In genomic region chr1:175933801-175934200, GRCh38 we compare ENCODE assay signal across 15 cellular contexts.
A peak's percentile ranks its signal among the peaks of the same experiment; 100 is the strongest.
DNase-seq lines count a peak whose midpoint lies in the region; ATAC-seq and TF ChIP-seq lines count a peak whose summit lies in the region.
"Had no signal": no experiment of that assay in that cellular context is flagged by ENCODE, and none has a peak within 500 bp of the region (broad histone marks: within the 10 kb centered on the region; RNA-seq: fewer than 3 reads in every experiment).

No MANE protein-coding gene starts in this region.

- POLR2A ChIA-PET in BJ (lab: Charles Lee): no interaction called here

- H3K4me3 ChIP-seq in BJ (ENCODE audit: low read depth, low read length): no peak overlapping the region
- H3K4me3 ChIP-seq in SJSA1: no peak overlapping the region
- H3K4me3 ChIP-seq: BLaER1 treated with 17β-estradiol and CSF1 and Interleukin-3, amounts not matched to agents 10 nM and 100 nM had no signal

- peaks cover 44% of the 10 kb centered on the region for H3K4me1 ChIP-seq in SJSA1 (replicated peaks)
- no peaks in the 10 kb centered on the region for H3K4me1 ChIP-seq in foreskin keratinocyte
- H3K4me1 ChIP-seq: BLaER1 treated with 17β-estradiol and CSF1 and Interleukin-3, amounts not matched to agents 10 nM and 100 nM had no signal

- H3K27ac ChIP-seq in SJSA1 (peak overlapping the region; percentile 78), foreskin keratinocyte (peak overlapping the region; percentile 38)
- H3K27ac ChIP-seq: BLaER1 treated with 17β-estradiol and CSF1 and Interleukin-3, amounts not matched to agents 10 nM and 100 nM had no signal

- peaks cover 0 to 10% of the 10 kb centered on the region in 2 donors for H3K9me3 Mint-ChIP-seq in stimulated activated naive B cell treated with anti-CD40 and anti-IgM and Interleukin-4, amounts not matched to agents 10 μg/mL and 1 μg/mL and 100 μg/mL, for 72 hours
- H3K9me3 Mint-ChIP-seq: type B pancreatic cell had no signal

- H3K4me1 Mint-ChIP-seq in stimulated activated naive B cell treated with anti-CD40 and anti-IgM and Interleukin-4, amounts not matched to agents 10 μg/mL and 1 μg/mL and 100 μg/mL, for 72 hours: no peaks in the 10 kb centered on the region

- H3K27me3 ChIP-seq in BJ (ENCODE audit: control insufficient read depth, insufficient read depth, low read length): no peaks in the 10 kb centered on the region
- H3K27me3 ChIP-seq in SJSA1 (replicated peaks): no peaks in the 10 kb centered on the region
- no peaks in the 10 kb centered on the region for H3K27me3 ChIP-seq in foreskin keratinocyte
- H3K27me3 ChIP-seq: BLaER1 treated with 17β-estradiol and CSF1 and Interleukin-3, amounts not matched to agents 10 nM and 100 nM had no signal

- no peaks in the 10 kb centered on the region for H3K27me3 Mint-ChIP-seq in stimulated activated naive B cell treated with anti-CD40 and anti-IgM and Interleukin-4, amounts not matched to agents 10 μg/mL and 1 μg/mL and 100 μg/mL, for 72 hours
- H3K27me3 Mint-ChIP-seq: stimulated activated naive CD8-positive, alpha-beta T cell treated with anti-CD3 and anti-CD28 coated beads, Interleukin-15, Interleukin-2, amounts not matched to agents 100 ng/mL and 50 ng/mL, for 24 hours; type B pancreatic cell had no signal

- CTCF ChIA-PET in BJ (lab: Yijun Ruan, JAX): no interaction called here

- H3K4me3 Mint-ChIP-seq in stimulated activated naive B cell treated with anti-CD40 and anti-IgM and Interleukin-4, amounts not matched to agents 10 μg/mL and 1 μg/mL and 100 μg/mL, for 72 hours: no peak overlapping the region
- H3K4me3 Mint-ChIP-seq: stimulated activated naive CD8-positive, alpha-beta T cell treated with anti-CD3 and anti-CD28 coated beads, Interleukin-15, Interleukin-2, amounts not matched to agents 100 ng/mL and 50 ng/mL, for 24 hours; T-helper 2 cell treated with Interferon-gamma antibody and Interleukin-4, amounts not matched to agents 5 μg/mL and 100 μg/mL, for 36 hours; type B pancreatic cell had no signal

- no peak for ATAC-seq in foreskin keratinocyte
- ATAC-seq in GM18520 (IDR thresholded peaks at IDR 0.05; ENCODE audit: unreplicated experiment): no peak
- ATAC-seq in stimulated activated naive B cell treated with anti-CD40 and anti-IgM and Interleukin-4, amounts not matched to agents 10 μg/mL and 1 μg/mL and 100 μg/mL, for 72 hours (replicated peaks): no peak
- ATAC-seq: HCT116 had no signal

- H3K36me3 ChIP-seq in BJ (ENCODE audit: control insufficient read depth, insufficient read depth, low read length) (no peaks in the 10 kb centered on the region), SJSA1 (no peaks in the 10 kb centered on the region)

- peaks cover 39 to 49% of the 10 kb centered on the region in 2 donors for H3K36me3 Mint-ChIP-seq in stimulated activated naive B cell treated with anti-CD40 and anti-IgM and Interleukin-4, amounts not matched to agents 10 μg/mL and 1 μg/mL and 100 μg/mL, for 72 hours

- no peak overlapping the region for H3K27ac Mint-ChIP-seq in stimulated activated naive B cell treated with anti-CD40 and anti-IgM and Interleukin-4, amounts not matched to agents 10 μg/mL and 1 μg/mL and 100 μg/mL, for 72 hours
- H3K27ac Mint-ChIP-seq: stimulated activated naive CD8-positive, alpha-beta T cell treated with anti-CD3 and anti-CD28 coated beads, Interleukin-15, Interleukin-2, amounts not matched to agents 100 ng/mL and 50 ng/mL, for 24 hours; T-helper 2 cell treated with Interferon-gamma antibody and Interleukin-4, amounts not matched to agents 5 μg/mL and 100 μg/mL, for 36 hours; type B pancreatic cell had no signal

- no peaks in the 10 kb centered on the region for H3K9me3 ChIP-seq in SJSA1 (replicated peaks)

- DNase-seq in BJ (ENCODE audit: low read depth) (no peak), GM04503 (ENCODE audit: low read depth) (peak; percentile 44), SJSA1 (ENCODE audit: low read depth in 1 of 2, low spot score in 2 of 2) (peak in 1 of 2 experiments; percentile 37), foreskin keratinocyte (no peak), SK-N-DZ (ENCODE audit: low spot score) (no peak), NCI-H1092 (lab: John Stamatoyannopoulos, UW) (no peak)
- no peak for DNase-seq in stimulated activated naive B cell treated with anti-CD40 and anti-IgM and Interleukin-4, amounts not matched to agents 10 μg/mL and 1 μg/mL and 100 μg/mL, for 72 hours
- DNase-seq: activated effector memory CD4-positive, alpha-beta T cell treated with Interleukin-2 at 50 U/mL for 16 hours; retina had no signal

- TF ChIP-seq CTCF in BJ (IDR thresholded peaks at IDR 0.05; ENCODE audit: insufficient read depth, low read depth, low read length) (0 out of 2 replicates have a peak, but pooled peaks have one; percentile 8), foreskin keratinocyte (conservative IDR thresholded peaks at IDR 0.05) (no peak)
